ENCODE assay signal across 1 cellular context in the genomic region with DNA sequence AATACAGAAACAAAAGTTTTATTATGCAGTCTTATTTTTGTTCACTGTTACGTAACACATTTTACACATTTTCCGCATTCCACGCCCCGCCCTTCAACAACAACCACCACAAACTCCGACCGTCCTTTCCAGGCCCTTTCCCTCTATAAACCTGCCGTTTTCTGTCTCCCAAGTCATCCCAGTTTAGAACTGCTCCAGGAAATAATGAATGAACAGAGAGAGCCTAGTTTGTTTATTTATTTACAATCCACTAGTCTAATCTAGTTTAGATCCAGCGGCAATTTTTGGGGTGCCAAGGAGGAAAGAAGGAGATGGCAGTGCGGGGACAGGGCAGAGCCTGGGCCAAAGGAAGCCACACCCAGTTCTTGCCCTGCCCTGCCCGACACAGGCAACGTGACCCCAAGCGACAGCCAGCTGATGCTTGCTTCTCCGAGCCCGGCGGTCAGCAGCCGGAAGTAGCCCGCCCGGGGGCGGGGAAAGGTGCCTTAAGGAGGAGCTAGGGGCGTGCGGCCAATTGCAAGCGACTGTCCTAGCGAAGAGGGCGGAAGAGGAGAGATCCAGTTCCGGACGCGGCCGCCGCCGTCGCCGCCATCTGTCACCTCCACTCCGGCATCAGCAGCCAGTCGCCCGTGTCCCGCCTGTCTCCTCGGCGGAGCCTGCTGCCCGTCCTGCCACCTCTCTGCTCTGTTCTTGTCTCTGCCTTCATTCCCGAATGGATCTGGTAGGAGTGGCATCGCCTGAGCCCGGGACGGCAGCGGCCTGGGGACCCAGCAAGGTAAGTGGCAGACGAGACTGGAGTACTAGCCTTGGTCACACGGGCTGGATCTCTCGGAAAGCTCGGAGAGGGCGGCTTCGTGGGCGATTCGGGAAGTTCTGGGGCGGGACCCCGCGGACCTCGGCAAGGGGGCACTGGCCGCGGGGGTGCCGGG.
TF ChIP-seq lines count a peak whose summit lies in the region.

A gene with protein sequence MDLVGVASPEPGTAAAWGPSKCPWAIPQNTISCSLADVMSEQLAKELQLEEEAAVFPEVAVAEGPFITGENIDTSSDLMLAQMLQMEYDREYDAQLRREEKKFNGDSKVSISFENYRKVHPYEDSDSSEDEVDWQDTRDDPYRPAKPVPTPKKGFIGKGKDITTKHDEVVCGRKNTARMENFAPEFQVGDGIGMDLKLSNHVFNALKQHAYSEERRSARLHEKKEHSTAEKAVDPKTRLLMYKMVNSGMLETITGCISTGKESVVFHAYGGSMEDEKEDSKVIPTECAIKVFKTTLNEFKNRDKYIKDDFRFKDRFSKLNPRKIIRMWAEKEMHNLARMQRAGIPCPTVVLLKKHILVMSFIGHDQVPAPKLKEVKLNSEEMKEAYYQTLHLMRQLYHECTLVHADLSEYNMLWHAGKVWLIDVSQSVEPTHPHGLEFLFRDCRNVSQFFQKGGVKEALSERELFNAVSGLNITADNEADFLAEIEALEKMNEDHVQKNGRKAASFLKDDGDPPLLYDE (plus strand): TSS at position 560 of the 929 bp plus-strand sequence. CDS start 153 bp downstream, at position 713.

TF ChIP-seq in K562, 482 proteins besides CTCF, POLR2A, EP300 and RAD21 (continued from another document and continues in another):
- TF ChIP-seq, protein P1, sequence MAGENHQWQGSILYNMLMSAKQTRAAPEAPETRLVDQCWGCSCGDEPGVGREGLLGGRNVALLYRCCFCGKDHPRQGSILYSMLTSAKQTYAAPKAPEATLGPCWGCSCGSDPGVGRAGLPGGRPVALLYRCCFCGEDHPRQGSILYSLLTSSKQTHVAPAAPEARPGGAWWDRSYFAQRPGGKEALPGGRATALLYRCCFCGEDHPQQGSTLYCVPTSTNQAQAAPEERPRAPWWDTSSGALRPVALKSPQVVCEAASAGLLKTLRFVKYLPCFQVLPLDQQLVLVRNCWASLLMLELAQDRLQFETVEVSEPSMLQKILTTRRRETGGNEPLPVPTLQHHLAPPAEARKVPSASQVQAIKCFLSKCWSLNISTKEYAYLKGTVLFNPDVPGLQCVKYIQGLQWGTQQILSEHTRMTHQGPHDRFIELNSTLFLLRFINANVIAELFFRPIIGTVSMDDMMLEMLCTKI (IDR thresholded peaks at IDR 0.05; ENCODE audit: partially characterized antibody), result no peak
- TF ChIP-seq, protein P2, sequence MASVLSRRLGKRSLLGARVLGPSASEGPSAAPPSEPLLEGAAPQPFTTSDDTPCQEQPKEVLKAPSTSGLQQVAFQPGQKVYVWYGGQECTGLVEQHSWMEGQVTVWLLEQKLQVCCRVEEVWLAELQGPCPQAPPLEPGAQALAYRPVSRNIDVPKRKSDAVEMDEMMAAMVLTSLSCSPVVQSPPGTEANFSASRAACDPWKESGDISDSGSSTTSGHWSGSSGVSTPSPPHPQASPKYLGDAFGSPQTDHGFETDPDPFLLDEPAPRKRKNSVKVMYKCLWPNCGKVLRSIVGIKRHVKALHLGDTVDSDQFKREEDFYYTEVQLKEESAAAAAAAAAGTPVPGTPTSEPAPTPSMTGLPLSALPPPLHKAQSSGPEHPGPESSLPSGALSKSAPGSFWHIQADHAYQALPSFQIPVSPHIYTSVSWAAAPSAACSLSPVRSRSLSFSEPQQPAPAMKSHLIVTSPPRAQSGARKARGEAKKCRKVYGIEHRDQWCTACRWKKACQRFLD (CRISPR knock-in tag; IDR thresholded peaks at IDR 0.05), result peak; percentile 66; the same call in 1 of the 2 replicates
- TF ChIP-seq ZNF24 (IDR thresholded peaks at IDR 0.05), result peak; percentile 61; the same call in 1 of the 2 replicates
- no peak for TF ChIP-seq NFXL1 (CRISPR knock-in tag; IDR thresholded peaks at IDR 0.05)
- no peak for TF ChIP-seq ZNF347 (CRISPR knock-in tag; IDR thresholded peaks at IDR 0.05; ENCODE audit: low read depth)
- TF ChIP-seq, protein P3, sequence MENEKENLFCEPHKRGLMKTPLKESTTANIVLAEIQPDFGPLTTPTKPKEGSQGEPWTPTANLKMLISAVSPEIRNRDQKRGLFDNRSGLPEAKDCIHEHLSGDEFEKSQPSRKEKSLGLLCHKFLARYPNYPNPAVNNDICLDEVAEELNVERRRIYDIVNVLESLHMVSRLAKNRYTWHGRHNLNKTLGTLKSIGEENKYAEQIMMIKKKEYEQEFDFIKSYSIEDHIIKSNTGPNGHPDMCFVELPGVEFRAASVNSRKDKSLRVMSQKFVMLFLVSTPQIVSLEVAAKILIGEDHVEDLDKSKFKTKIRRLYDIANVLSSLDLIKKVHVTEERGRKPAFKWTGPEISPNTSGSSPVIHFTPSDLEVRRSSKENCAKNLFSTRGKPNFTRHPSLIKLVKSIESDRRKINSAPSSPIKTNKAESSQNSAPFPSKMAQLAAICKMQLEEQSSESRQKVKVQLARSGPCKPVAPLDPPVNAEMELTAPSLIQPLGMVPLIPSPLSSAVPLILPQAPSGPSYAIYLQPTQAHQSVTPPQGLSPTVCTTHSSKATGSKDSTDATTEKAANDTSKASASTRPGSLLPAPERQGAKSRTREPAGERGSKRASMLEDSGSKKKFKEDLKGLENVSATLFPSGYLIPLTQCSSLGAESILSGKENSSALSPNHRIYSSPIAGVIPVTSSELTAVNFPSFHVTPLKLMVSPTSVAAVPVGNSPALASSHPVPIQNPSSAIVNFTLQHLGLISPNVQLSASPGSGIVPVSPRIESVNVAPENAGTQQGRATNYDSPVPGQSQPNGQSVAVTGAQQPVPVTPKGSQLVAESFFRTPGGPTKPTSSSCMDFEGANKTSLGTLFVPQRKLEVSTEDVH (IDR thresholded peaks at IDR 0.05; ENCODE audit: low read depth, partially characterized antibody), result peak; percentile 71
- TF ChIP-seq, protein P4, sequence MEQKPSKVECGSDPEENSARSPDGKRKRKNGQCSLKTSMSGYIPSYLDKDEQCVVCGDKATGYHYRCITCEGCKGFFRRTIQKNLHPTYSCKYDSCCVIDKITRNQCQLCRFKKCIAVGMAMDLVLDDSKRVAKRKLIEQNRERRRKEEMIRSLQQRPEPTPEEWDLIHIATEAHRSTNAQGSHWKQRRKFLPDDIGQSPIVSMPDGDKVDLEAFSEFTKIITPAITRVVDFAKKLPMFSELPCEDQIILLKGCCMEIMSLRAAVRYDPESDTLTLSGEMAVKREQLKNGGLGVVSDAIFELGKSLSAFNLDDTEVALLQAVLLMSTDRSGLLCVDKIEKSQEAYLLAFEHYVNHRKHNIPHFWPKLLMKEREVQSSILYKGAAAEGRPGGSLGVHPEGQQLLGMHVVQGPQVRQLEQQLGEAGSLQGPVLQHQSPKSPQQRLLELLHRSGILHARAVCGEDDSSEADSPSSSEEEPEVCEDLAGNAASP (IDR thresholded peaks at IDR 0.05), result no peak
- no peak for TF ChIP-seq ZNF668 (CRISPR knock-in tag; IDR thresholded peaks at IDR 0.05)
- TF ChIP-seq, protein P5, sequence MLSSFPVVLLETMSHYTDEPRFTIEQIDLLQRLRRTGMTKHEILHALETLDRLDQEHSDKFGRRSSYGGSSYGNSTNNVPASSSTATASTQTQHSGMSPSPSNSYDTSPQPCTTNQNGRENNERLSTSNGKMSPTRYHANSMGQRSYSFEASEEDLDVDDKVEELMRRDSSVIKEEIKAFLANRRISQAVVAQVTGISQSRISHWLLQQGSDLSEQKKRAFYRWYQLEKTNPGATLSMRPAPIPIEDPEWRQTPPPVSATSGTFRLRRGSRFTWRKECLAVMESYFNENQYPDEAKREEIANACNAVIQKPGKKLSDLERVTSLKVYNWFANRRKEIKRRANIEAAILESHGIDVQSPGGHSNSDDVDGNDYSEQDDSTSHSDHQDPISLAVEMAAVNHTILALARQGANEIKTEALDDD (IDR thresholded peaks at IDR 0.05), result no peak
- TF ChIP-seq DACH1 (IDR thresholded peaks at IDR 0.05; ENCODE audit: partially characterized antibody), result peak; percentile 98
- no peak for TF ChIP-seq ZNF354B (CRISPR knock-in tag; IDR thresholded peaks at IDR 0.05)
- no peak for TF ChIP-seq JUND (IDR thresholded peaks at IDR 0.05; ENCODE audit: borderline replicate concordance, low read depth, low read length)
- TF ChIP-seq JUND (tag; IDR thresholded peaks at IDR 0.05; ENCODE audit: borderline replicate concordance, low read depth, low read length), result no peak; the same call in 2 of the 3 replicates
- 0 out of 4 replicates have a peak, but pooled peaks of 1 of the 2 experiments have one; percentile 6 for TF ChIP-seq TRIM24 (IDR thresholded peaks at IDR 0.05)
- TF ChIP-seq TGIF2 (CRISPR knock-in tag; IDR thresholded peaks at IDR 0.05), result peak; percentile 96
- peak; percentile 59; the same call in 1 of the 2 replicates for TF ChIP-seq TRIM28 (IDR thresholded peaks at IDR 0.05)
- peak; percentile 49; the same call in 1 of the 2 replicates for TF ChIP-seq FOXJ2 (tag; IDR thresholded peaks at IDR 0.05)
- no peak for TF ChIP-seq NR1H2 (CRISPR knock-in tag; IDR thresholded peaks at IDR 0.05)
- no peak for TF ChIP-seq TOE1 (IDR thresholded peaks at IDR 0.05; ENCODE audit: borderline replicate concordance)
- TF ChIP-seq TOE1 (CRISPR knock-in tag; IDR thresholded peaks at IDR 0.05; ENCODE audit: borderline replicate concordance, low read depth), result no peak
- TF ChIP-seq, protein P6, sequence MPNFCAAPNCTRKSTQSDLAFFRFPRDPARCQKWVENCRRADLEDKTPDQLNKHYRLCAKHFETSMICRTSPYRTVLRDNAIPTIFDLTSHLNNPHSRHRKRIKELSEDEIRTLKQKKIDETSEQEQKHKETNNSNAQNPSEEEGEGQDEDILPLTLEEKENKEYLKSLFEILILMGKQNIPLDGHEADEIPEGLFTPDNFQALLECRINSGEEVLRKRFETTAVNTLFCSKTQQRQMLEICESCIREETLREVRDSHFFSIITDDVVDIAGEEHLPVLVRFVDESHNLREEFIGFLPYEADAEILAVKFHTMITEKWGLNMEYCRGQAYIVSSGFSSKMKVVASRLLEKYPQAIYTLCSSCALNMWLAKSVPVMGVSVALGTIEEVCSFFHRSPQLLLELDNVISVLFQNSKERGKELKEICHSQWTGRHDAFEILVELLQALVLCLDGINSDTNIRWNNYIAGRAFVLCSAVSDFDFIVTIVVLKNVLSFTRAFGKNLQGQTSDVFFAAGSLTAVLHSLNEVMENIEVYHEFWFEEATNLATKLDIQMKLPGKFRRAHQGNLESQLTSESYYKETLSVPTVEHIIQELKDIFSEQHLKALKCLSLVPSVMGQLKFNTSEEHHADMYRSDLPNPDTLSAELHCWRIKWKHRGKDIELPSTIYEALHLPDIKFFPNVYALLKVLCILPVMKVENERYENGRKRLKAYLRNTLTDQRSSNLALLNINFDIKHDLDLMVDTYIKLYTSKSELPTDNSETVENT (CRISPR knock-in tag; IDR thresholded peaks at IDR 0.05), result peak; percentile 64; the same call in 1 of the 2 replicates
- peak; percentile 52 for TF ChIP-seq C11orf30 (IDR thresholded peaks at IDR 0.05; ENCODE audit: low read depth)
- no peak for TF ChIP-seq PRMT5 (CRISPR knock-in tag; IDR thresholded peaks at IDR 0.05)
- TF ChIP-seq MBD2 (IDR thresholded peaks at IDR 0.05; ENCODE audit: borderline replicate concordance, low read depth), result peak; percentile 58; the same call in 1 of the 2 replicates
- peak; percentile 69 for TF ChIP-seq MYC (IDR thresholded peaks at IDR 0.05; ENCODE audit: low read depth, low read length)
- TF ChIP-seq MYC (CRISPR knock-in tag; IDR thresholded peaks at IDR 0.05; ENCODE audit: borderline replicate concordance, low read depth), result peak; percentile 56; the same call in 1 of the 2 replicates
- TF ChIP-seq CSDE1 (IDR thresholded peaks at IDR 0.05), result no peak
- TF ChIP-seq ZNF780A (CRISPR knock-in tag; IDR thresholded peaks at IDR 0.05), result no peak
- TF ChIP-seq GTF2E2 (tag; IDR thresholded peaks at IDR 0.05), result 0 out of 2 replicates have a peak, but pooled peaks have one; percentile 58
- TF ChIP-seq ZZZ3 (IDR thresholded peaks at IDR 0.05), result no peak
- no peak for TF ChIP-seq ASH1L (IDR thresholded peaks at IDR 0.05; ENCODE audit: borderline replicate concordance, low read depth, partially characterized antibody)
- TF ChIP-seq CREM (IDR thresholded peaks at IDR 0.05; ENCODE audit: low read depth), result peak; percentile 74
- peak; percentile 91 for TF ChIP-seq CEBPB (tag; IDR thresholded peaks at IDR 0.05)
- TF ChIP-seq TEAD1 (CRISPR knock-in tag; IDR thresholded peaks at IDR 0.05), result peak; percentile 7 to 90; a peak in 2 of 4 replicates
- TF ChIP-seq, protein P7, sequence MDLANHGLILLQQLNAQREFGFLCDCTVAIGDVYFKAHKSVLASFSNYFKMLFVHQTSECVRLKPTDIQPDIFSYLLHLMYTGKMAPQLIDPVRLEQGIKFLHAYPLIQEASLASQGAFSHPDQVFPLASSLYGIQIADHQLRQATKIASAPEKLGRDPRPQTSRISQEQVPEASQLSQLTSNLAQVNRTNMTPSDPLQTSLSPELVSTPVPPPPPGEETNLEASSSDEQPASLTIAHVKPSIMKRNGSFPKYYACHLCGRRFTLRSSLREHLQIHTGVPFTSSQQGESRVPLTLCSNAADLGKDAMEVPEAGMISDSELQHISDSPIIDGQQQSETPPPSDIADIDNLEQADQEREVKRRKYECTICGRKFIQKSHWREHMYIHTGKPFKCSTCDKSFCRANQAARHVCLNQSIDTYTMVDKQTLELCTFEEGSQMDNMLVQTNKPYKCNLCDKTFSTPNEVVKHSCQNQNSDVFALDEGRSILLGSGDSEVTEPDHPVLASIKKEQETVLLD (IDR thresholded peaks at IDR 0.05), result no peak; the same call in 1 of the 2 replicates
- TF ChIP-seq, protein P8, sequence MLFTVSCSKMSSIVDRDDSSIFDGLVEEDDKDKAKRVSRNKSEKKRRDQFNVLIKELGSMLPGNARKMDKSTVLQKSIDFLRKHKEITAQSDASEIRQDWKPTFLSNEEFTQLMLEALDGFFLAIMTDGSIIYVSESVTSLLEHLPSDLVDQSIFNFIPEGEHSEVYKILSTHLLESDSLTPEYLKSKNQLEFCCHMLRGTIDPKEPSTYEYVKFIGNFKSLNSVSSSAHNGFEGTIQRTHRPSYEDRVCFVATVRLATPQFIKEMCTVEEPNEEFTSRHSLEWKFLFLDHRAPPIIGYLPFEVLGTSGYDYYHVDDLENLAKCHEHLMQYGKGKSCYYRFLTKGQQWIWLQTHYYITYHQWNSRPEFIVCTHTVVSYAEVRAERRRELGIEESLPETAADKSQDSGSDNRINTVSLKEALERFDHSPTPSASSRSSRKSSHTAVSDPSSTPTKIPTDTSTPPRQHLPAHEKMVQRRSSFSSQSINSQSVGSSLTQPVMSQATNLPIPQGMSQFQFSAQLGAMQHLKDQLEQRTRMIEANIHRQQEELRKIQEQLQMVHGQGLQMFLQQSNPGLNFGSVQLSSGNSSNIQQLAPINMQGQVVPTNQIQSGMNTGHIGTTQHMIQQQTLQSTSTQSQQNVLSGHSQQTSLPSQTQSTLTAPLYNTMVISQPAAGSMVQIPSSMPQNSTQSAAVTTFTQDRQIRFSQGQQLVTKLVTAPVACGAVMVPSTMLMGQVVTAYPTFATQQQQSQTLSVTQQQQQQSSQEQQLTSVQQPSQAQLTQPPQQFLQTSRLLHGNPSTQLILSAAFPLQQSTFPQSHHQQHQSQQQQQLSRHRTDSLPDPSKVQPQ (CRISPR knock-in tag; IDR thresholded peaks at IDR 0.05; ENCODE audit: borderline replicate concordance), result no peak
- TF ChIP-seq ZNF778 (CRISPR knock-in tag; IDR thresholded peaks at IDR 0.05), result no peak
- peak; percentile 30 for TF ChIP-seq BRD9 (IDR thresholded peaks at IDR 0.05; ENCODE audit: low read depth, partially characterized antibody)
- no peak for TF ChIP-seq NCOR1 (IDR thresholded peaks at IDR 0.05)
- peak; percentile 21; the same call in 1 of the 2 replicates for TF ChIP-seq FOXM1 (IDR thresholded peaks at IDR 0.05; ENCODE audit: low read depth)
- no peak for TF ChIP-seq FOXM1 (CRISPR knock-in tag; IDR thresholded peaks at IDR 0.05; ENCODE audit: low read depth)
